13 cellular contexts compared by ENCODE assay signal in genomic region chr10:24929056-24929544, GRCh38. TPM values are rescaled to one million over a fixed set of nuclear protein-coding genes. Genes with fewer than 3 reads are reported as not detected.
A peak's percentile ranks its signal among the peaks of the same experiment; 100 is the strongest.
DNase-seq lines count a peak whose midpoint lies in the region; ATAC-seq and TF ChIP-seq lines count a peak whose summit lies in the region.
"Had no signal": no experiment of that assay in that cellular context is flagged by ENCODE, and none has a peak within 500 bp of the region (broad histone marks: within the 10 kb centered on the region; RNA-seq: fewer than 3 reads in every experiment).

No MANE protein-coding gene starts in this region.

- intact Hi-C loops in transverse colon (cut with DNase I; ENCODE audit: low total_unique reads): no loop called here

- WGBS in transverse colon (ENCODE audit: low coverage in 1 of 2), 2 donors: 84 to 85% methylated on average over 4 of the region's 4 CpGs

- H3K9me3 ChIP-seq in osteoblast (ENCODE audit: low read depth, low read length) (no peaks in the 10 kb centered on the region), transverse colon (no peaks in the 10 kb centered on the region)
- H3K9me3 ChIP-seq: pancreas, upper lobe of left lung had no signal

- H3K4me2 ChIP-seq in osteoblast (ENCODE audit: insufficient read depth, low read length): peak overlapping the region; percentile 5

- TF ChIP-seq EP300 in transverse colon (IDR thresholded peaks at IDR 0.05; ENCODE audit: low read depth): no peak

- H3K27ac Mint-ChIP-seq in brain: peak overlapping the region; percentile 60 to 96 (median 94)
- H3K27ac Mint-ChIP-seq: activated naive CD4-positive, alpha-beta T cell treated with anti-CD3 and anti-CD28 coated beads, Interleukin-2, amount 10 ng/mL, durations not matched to agents 7 days and 5 days had no signal

- no peak for TF ChIP-seq CTCF in brain (conservative IDR thresholded peaks at IDR 0.05)
- no peak for TF ChIP-seq CTCF in osteoblast (IDR thresholded peaks at IDR 0.05; ENCODE audit: extremely low read depth, low read depth, low read length)
- no peak for TF ChIP-seq CTCF in transverse colon (IDR thresholded peaks at IDR 0.05)

- H3K27ac ChIP-seq in osteoblast (ENCODE audit: low read depth, low read length) (peak overlapping the region; percentile 57), transverse colon (no peak overlapping the region)
- H3K27ac ChIP-seq: pancreas, upper lobe of left lung had no signal

- peaks cover 20% of the 10 kb centered on the region for H3K4me1 Mint-ChIP-seq in brain

- no peaks in the 10 kb centered on the region for H4K20me1 ChIP-seq in osteoblast (ENCODE audit: insufficient read depth, low read length)

- H3K4me3 Mint-ChIP-seq in brain: peak overlapping the region in 3 of 5 experiments; percentile 42 to 74 (median 50)
- H3K4me3 Mint-ChIP-seq: activated naive CD4-positive, alpha-beta T cell treated with anti-CD3 and anti-CD28 coated beads, Interleukin-2, amount 10 ng/mL, durations not matched to agents 7 days and 5 days had no signal

- no peaks in the 10 kb centered on the region for H3K36me3 ChIP-seq in osteoblast (ENCODE audit: insufficient read depth, low read length)
- H3K36me3 ChIP-seq in transverse colon: no peaks in the 10 kb centered on the region
- H3K36me3 ChIP-seq: pancreas, upper lobe of left lung had no signal

- H3K27me3 ChIP-seq in osteoblast (ENCODE audit: insufficient read depth, low read length) (peaks cover 10% of the 10 kb centered on the region), transverse colon (no peaks in the 10 kb centered on the region)
- H3K27me3 ChIP-seq: pancreas, upper lobe of left lung had no signal

- H2AFZ ChIP-seq in osteoblast (ENCODE audit: low read length): no peak overlapping the region

- no peaks in the 10 kb centered on the region for H3K79me2 ChIP-seq in osteoblast (ENCODE audit: insufficient read depth, low read length)

- peaks cover 42% of the 10 kb centered on the region for H3K36me3 Mint-ChIP-seq in brain

- TF ChIP-seq POLR2A in transverse colon (IDR thresholded peaks at IDR 0.05): no peak

- H3K4me1 ChIP-seq in osteoblast (ENCODE audit: insufficient read depth, low read length) (peaks cover 13% of the 10 kb centered on the region), transverse colon (no peaks in the 10 kb centered on the region)
- H3K4me1 ChIP-seq: pancreas, upper lobe of left lung had no signal

- H3K4me3 ChIP-seq in osteoblast (ENCODE audit: insufficient read depth, low read length) (no peak overlapping the region), transverse colon (no peak overlapping the region)
- H3K4me3 ChIP-seq: pancreas, upper lobe of left lung had no signal

- no peaks in the 10 kb centered on the region for H3K27me3 Mint-ChIP-seq in brain
- H3K27me3 Mint-ChIP-seq: activated naive CD4-positive, alpha-beta T cell treated with anti-CD3 and anti-CD28 coated beads, Interleukin-2, amount 10 ng/mL, durations not matched to agents 7 days and 5 days had no signal

- in situ Hi-C loops in transverse colon (cut with MboI; ENCODE audit: low pct_ligation_motif_present in 1 of 4, low pct_unique_long_range_greater_than_20kb in 1 of 4, low sequenced_read_pairs in 3 of 4): no loop called here

- ATAC-seq in HG02759 (IDR thresholded peaks at IDR 0.05; ENCODE audit: unreplicated experiment): peak; percentile 62
- no peak for ATAC-seq in HG03520 (IDR thresholded peaks at IDR 0.05; ENCODE audit: unreplicated experiment)
- ATAC-seq in HG03175 (IDR thresholded peaks at IDR 0.05; ENCODE audit: unreplicated experiment): no peak
- ATAC-seq: pancreas had no signal

- DNase-seq in GDM1 (lab: John Stamatoyannopoulos, UW) (peak; percentile 39), osteoblast (ENCODE audit: insufficient read length, low spot score, missing footprints) (peak; percentile 77), transverse colon (no peak), germinal center (ENCODE audit: low spot score) (no peak)
- DNase-seq: activated CD4-positive, alpha-beta T cell treated with anti-CD3 and anti-CD28 coated beads for 48 hours; activated naive CD4-positive, alpha-beta T cell treated with anti-CD3 and anti-CD28 coated beads, Interleukin-2, amount 10 ng/mL, durations not matched to agents 7 days and 5 days; DMS53; pancreas; upper lobe of left lung had no signal

- H3K9me3 Mint-ChIP-seq in brain: peaks cover 10 to 25% (median 19%) of the 10 kb centered on the region in 5 experiments

RNA-seq across cellular contexts. Expression of gene PRTFDC1, which starts 23.3 kb away (rescaled TPM):
- 30.7 TPM for polyA plus RNA-seq in brain (ENCODE audit: insufficient read depth, low read depth, low replicate concordance)
- total RNA-seq in osteoblast (5.1 and 5.3 TPM in 2 replicates), transverse colon (1 to 10 TPM in 2 of 4 donors, under 1 TPM in 1, not detected in 1; 0.80 to 6.7 (median 4.9) TPM)

Comparison
In these comparisons a context has a peak if more than half of its experiments do, and no peak if none do; other contexts are left out.
1. DNase-seq: peak in GDM1 (single experiment) and osteoblast (single experiment); none in transverse colon (single experiment) and germinal center (single experiment).